In genomic region chr11:94855666-94856065, GRCh38 we compare ENCODE assay signal across 20 cellular contexts.
"Had no signal": no experiment of that assay in that cellular context is flagged by ENCODE, and none has a peak within 500 bp of the region (broad histone marks: within the 10 kb centered on the region; RNA-seq: fewer than 3 reads in every experiment).

No MANE protein-coding gene starts in this region.

- DNase-seq: activated CD4-positive, alpha-beta T cell treated with anti-CD3 and anti-CD28 coated beads, Interleukin-2, amount 50 U/mL, for 1 hour; activated CD4-positive, CD25-positive, alpha-beta regulatory T cell treated with anti-CD3 and anti-CD28 coated beads, Interleukin-2, amount 50 U/mL, for 72 hours; activated CD8-positive, alpha-beta memory T cell treated with anti-CD3 and anti-CD28 coated beads, Interleukin-2, amount 50 U/mL, for 4 hours; activated naive CD4-positive, alpha-beta T cell treated with anti-CD3 and anti-CD28 coated beads, Interleukin-2, amount 10 ng/mL, durations not matched to agents 7 days and 5 days; activated T-cell treated with anti-CD3 and anti-CD28 coated beads, Interleukin-2, amount 50 U/mL, for 4 hours; dorsolateral prefrontal cortex; foreskin keratinocyte; glutamatergic neuron; hypothalamus; islet precursor cell; mesenchymal stem cell; naive thymus-derived CD8-positive, alpha-beta T cell; stimulated activated naive CD4-positive, alpha-beta T cell treated with Interleukin-2 at 50 U/mL for 16 hours; tibial artery had no signal

- H3K9me3 Mint-ChIP-seq: activated naive CD4-positive, alpha-beta T cell treated with anti-CD3 and anti-CD28 coated beads, Interleukin-2, amount 10 ng/mL, durations not matched to agents 7 days and 5 days; activated T-cell treated with anti-CD3 and anti-CD28 coated beads, Interleukin-2, amount 50 U/mL, for 4 hours; naive thymus-derived CD8-positive, alpha-beta T cell; T-helper 1 cell treated with Interleukin-12 subunit alpha and Interleukin-12 subunit beta and Interleukin-4 antibody, amounts not matched to agents 30 μg/mL and 1 μg/mL, for 36 hours had no signal

- H3K27me3 Mint-ChIP-seq: naive thymus-derived CD8-positive, alpha-beta T cell had no signal

- H3K27me3 ChIP-seq: ascending aorta, breast epithelium, dorsolateral prefrontal cortex, foreskin keratinocyte, tibial artery had no signal

- H3K27ac ChIP-seq: ascending aorta, epithelial cell of prostate, foreskin keratinocyte, parathyroid adenoma, tibial artery, VCaP had no signal

- ATAC-seq: activated T-cell treated with anti-CD3 and anti-CD28 coated beads, Interleukin-2, amount 50 U/mL, for 4 hours; foreskin keratinocyte; naive thymus-derived CD8-positive, alpha-beta T cell had no signal

- H3K27ac Mint-ChIP-seq: activated naive CD4-positive, alpha-beta T cell treated with anti-CD3 and anti-CD28 coated beads, Interleukin-2, amount 10 ng/mL, durations not matched to agents 7 days and 5 days; naive thymus-derived CD8-positive, alpha-beta T cell; T-helper 1 cell treated with Interleukin-12 subunit alpha and Interleukin-12 subunit beta and Interleukin-4 antibody, amounts not matched to agents 30 μg/mL and 1 μg/mL, for 36 hours had no signal

- H3K9me3 ChIP-seq: ascending aorta, breast epithelium, tibial artery had no signal

- H3K36me3 Mint-ChIP-seq: activated naive CD4-positive, alpha-beta T cell treated with anti-CD3 and anti-CD28 coated beads, Interleukin-2, amount 10 ng/mL, durations not matched to agents 7 days and 5 days; naive thymus-derived CD8-positive, alpha-beta T cell had no signal

- H3K4me1 Mint-ChIP-seq: activated naive CD4-positive, alpha-beta T cell treated with anti-CD3 and anti-CD28 coated beads, Interleukin-2, amount 10 ng/mL, durations not matched to agents 7 days and 5 days; naive thymus-derived CD8-positive, alpha-beta T cell had no signal

- H3K4me3 ChIP-seq: ascending aorta, breast epithelium, dorsolateral prefrontal cortex, tibial artery had no signal

- H3K4me3 Mint-ChIP-seq: activated naive CD4-positive, alpha-beta T cell treated with anti-CD3 and anti-CD28 coated beads, Interleukin-2, amount 10 ng/mL, durations not matched to agents 7 days and 5 days; activated T-cell treated with anti-CD3 and anti-CD28 coated beads, Interleukin-2, amount 50 U/mL, for 4 hours; naive thymus-derived CD8-positive, alpha-beta T cell; T-helper 1 cell treated with Interleukin-12 subunit alpha and Interleukin-12 subunit beta and Interleukin-4 antibody, amounts not matched to agents 30 μg/mL and 1 μg/mL, for 36 hours had no signal

- H3K36me3 ChIP-seq: breast epithelium had no signal

- H3K4me1 ChIP-seq: ascending aorta, breast epithelium, parathyroid adenoma had no signal
